ENCODE assay signal across 25 cellular contexts in genomic region chr15:61681676-61682075, GRCh38.
"Had no signal": no experiment of that assay in that cellular context is flagged by ENCODE, and none has a peak within 500 bp of the region (broad histone marks: within the 10 kb centered on the region; RNA-seq: fewer than 3 reads in every experiment).

No MANE protein-coding gene starts in this region.

- H3K27ac Mint-ChIP-seq: activated naive CD4-positive, alpha-beta T cell treated with anti-CD3 and anti-CD28 coated beads, Interleukin-2, amount 50 U/mL, for 72 hours; activated T-cell treated with anti-CD3 and anti-CD28 coated beads, Interleukin-2, amount 50 U/mL, for 24 hours; activated T-helper 17 cell treated with anti-CD3 and anti-CD28 coated beads, Interleukin-2, amount 50 U/mL, for 72 hours; brain; dendritic cell treated with granulocyte-macrophage colony-stimulating factor and Interleukin-4, amounts not matched to agents 40 ng/mL and 50 ng/mL, for 4 days; nephron progenitor cell had no signal

- H3K27ac ChIP-seq: pancreas, psoas muscle, right atrium auricular region, spleen, upper lobe of right lung had no signal

- H3K4me3 ChIP-seq: mucosa of descending colon, pancreas, psoas muscle, right atrium auricular region, spleen, upper lobe of right lung had no signal

- H3K4me3 Mint-ChIP-seq: activated T-cell treated with anti-CD3 and anti-CD28 coated beads, Interleukin-2, amount 50 U/mL, for 24 hours; activated T-helper 17 cell treated with anti-CD3 and anti-CD28 coated beads, Interleukin-2, amount 50 U/mL, for 72 hours; brain; dendritic cell treated with granulocyte-macrophage colony-stimulating factor and Interleukin-4, amounts not matched to agents 40 ng/mL and 50 ng/mL, for 4 days; nephron progenitor cell had no signal

- H3K36me3 ChIP-seq: pancreas, right atrium auricular region, spleen, upper lobe of right lung had no signal

- H3K27me3 ChIP-seq: pancreas, right atrium auricular region, upper lobe of right lung had no signal

- ATAC-seq: activated naive CD4-positive, alpha-beta T cell treated with anti-CD3 and anti-CD28 coated beads, Interleukin-2, amount 50 U/mL, for 72 hours; activated T-helper 17 cell treated with anti-CD3 and anti-CD28 coated beads, Interleukin-2, amount 50 U/mL, for 72 hours; left colon; mucosa of descending colon; pancreas; psoas muscle; upper lobe of right lung had no signal

- FAIRE-seq: endometrium, keratinocyte, pancreas, TTC549 had no signal

- H3K9me3 ChIP-seq: mucosa of descending colon, pancreas, psoas muscle, right atrium auricular region, upper lobe of right lung had no signal

- H3K4me1 Mint-ChIP-seq: activated T-helper 17 cell treated with anti-CD3 and anti-CD28 coated beads, Interleukin-2, amount 50 U/mL, for 72 hours had no signal

- H3K9me3 Mint-ChIP-seq: activated T-helper 17 cell treated with anti-CD3 and anti-CD28 coated beads, Interleukin-2, amount 50 U/mL, for 72 hours; dendritic cell treated with granulocyte-macrophage colony-stimulating factor and Interleukin-4, amounts not matched to agents 40 ng/mL and 50 ng/mL, for 4 days had no signal

- H3K4me1 ChIP-seq: pancreas, right atrium auricular region, spleen, upper lobe of right lung had no signal

- H3K27me3 Mint-ChIP-seq: dendritic cell treated with granulocyte-macrophage colony-stimulating factor and Interleukin-4, amounts not matched to agents 40 ng/mL and 50 ng/mL, for 4 days had no signal

- DNase-seq: activated CD4-positive, alpha-beta T cell treated with anti-CD3 and anti-CD28 coated beads, Interleukin-2, amount 50 U/mL, for 4 hours; activated CD8-positive, alpha-beta memory T cell treated with anti-CD3 and anti-CD28 coated beads for 24 hours; activated CD8-positive, alpha-beta memory T cell treated with anti-CD3 and anti-CD28 coated beads, Interleukin-2, amount 50 U/mL, for 4 hours; activated T-cell treated with anti-CD3 and anti-CD28 coated beads, Interleukin-2, amount 50 U/mL, for 24 hours; aorta; caudate nucleus; effector CD4-positive, alpha-beta T cell; foreskin fibroblast; left colon; mucosa of descending colon; nephron progenitor cell; pancreas; psoas muscle; spleen; stimulated activated CD4-positive, alpha-beta T cell treated with anti-CD3 and anti-CD28 coated beads, Interleukin-4, amount 100 ng/mL, for 1 hour; stimulated activated naive CD4-positive, alpha-beta T cell; upper lobe of right lung had no signal
